In genomic region chr3:69012111-69012835, GRCh38 we compare ENCODE assay signal across 8 cellular contexts. TPM values are rescaled to one million over a fixed set of nuclear protein-coding genes. Genes with fewer than 3 reads are reported as not detected.
DNase-seq lines count a peak whose midpoint lies in the region; ATAC-seq, FAIRE-seq and TF ChIP-seq lines count a peak whose summit lies in the region.

No MANE protein-coding gene starts in this region.

- TF ChIP-seq CTCF in GM12878 (IDR thresholded peaks at IDR 0.05 in 2 of 3, conservative IDR thresholded peaks at IDR 0.05 in 1 of 3; ENCODE audit: control insufficient read depth in 2 of 3, extremely low read depth in 1 of 3, insufficient read depth in 1 of 3, low read depth in 3 of 3, low read length in 3 of 3), result no peak
- no peak for TF ChIP-seq CTCF in kidney (IDR thresholded peaks at IDR 0.05; ENCODE audit: borderline replicate concordance, extremely low read depth, insufficient read depth)
- TF ChIP-seq CTCF in suprapubic skin (IDR thresholded peaks at IDR 0.05), result no peak

- in situ Hi-C loops in GM12878 (cut with MboI), result no loop called here

- peaks cover 15% of the 10 kb centered on the region for H3K4me1 Mint-ChIP-seq in activated CD4-positive, alpha-beta T cell treated with anti-CD3 and anti-CD28 coated beads, Interleukin-2, amount 10 ng/mL, durations not matched to agents 24 days and 14 days

- H4K20me1 ChIP-seq in GM12878 (ENCODE audit: control insufficient read depth, insufficient read depth), result no peaks in the 10 kb centered on the region

- BruUV-seq in GM12878 (replicated peaks; lab: Mats Ljungman, UMichigan), result no TSS peak

- H3K79me2 ChIP-seq in GM12878 (ENCODE audit: control insufficient read depth, insufficient read depth, low read length), result no peaks in the 10 kb centered on the region

- H3K4me1 ChIP-seq in GM12878 (ENCODE audit: control insufficient read depth, insufficient read depth, low read length) (peaks cover 7% of the 10 kb centered on the region; the same call in 1 of the 2 replicates), kidney (ENCODE audit: control insufficient read depth in 1 of 2, insufficient read depth in 1 of 2, low read depth in 1 of 2, low read length in 2 of 2) (peaks cover 6 to 10% of the 10 kb centered on the region in 2 donors), suprapubic skin (peaks cover 25% of the 10 kb centered on the region)

- peak overlapping the region; percentile 85 for H3K4me3 Mint-ChIP-seq in activated CD4-positive, alpha-beta T cell treated with anti-CD3 and anti-CD28 coated beads, Interleukin-2, amount 10 ng/mL, durations not matched to agents 24 days and 14 days

- H3K4me2 ChIP-seq in GM12878 (ENCODE audit: control insufficient read depth, insufficient read depth), result peak overlapping the region; percentile 97; the same call in 1 of the 2 replicates

- no peak for DNase-seq in activated CD4-positive, alpha-beta T cell treated with anti-CD3 and anti-CD28 coated beads, Interleukin-2, amount 10 ng/mL, durations not matched to agents 24 days and 14 days
- DNase-seq in activated CD4-positive, alpha-beta T cell treated with anti-CD3 and anti-CD28 coated beads, Interleukin-2, amount 50 U/mL, for 1 hour, result no peak
- no peak for DNase-seq in GM12878 (ENCODE audit: low read depth, low spot score)
- peak; percentile 80 for DNase-seq in kidney
- DNase-seq in suprapubic skin (ENCODE audit: low spot score in 2 of 2), result peak in 1 of 2 donors; percentile 70
- DNase-seq in NCI-H526 (lab: John Stamatoyannopoulos, UW), result no peak
- no peak for DNase-seq in CD1c-positive myeloid dendritic cell (ENCODE audit: extremely low spot score)

- WGBS in GM12878 (ENCODE audit: insufficient coverage, insufficient replicate concordance, low lambda C conversion rate, missing lambda C conversion rate), result 93% methylated on average over 22 of the region's 22 CpGs
- WGBS in suprapubic skin, result 41% methylated on average over 16 of the region's 22 CpGs

- peak overlapping the region; percentile 90 for H3K27ac Mint-ChIP-seq in activated CD4-positive, alpha-beta T cell treated with anti-CD3 and anti-CD28 coated beads, Interleukin-2, amount 10 ng/mL, durations not matched to agents 24 days and 14 days

- no peaks in the 10 kb centered on the region for H3K27me3 Mint-ChIP-seq in activated CD4-positive, alpha-beta T cell treated with anti-CD3 and anti-CD28 coated beads, Interleukin-2, amount 10 ng/mL, durations not matched to agents 24 days and 14 days

- H3K36me3 ChIP-seq in GM12878 (ENCODE audit: control insufficient read depth in 2 of 2, insufficient read depth in 2 of 2, low read length in 1 of 2) (no peaks in the 10 kb centered on the region; a peak in 2 of 4 replicates), kidney (ENCODE audit: control insufficient read depth in 1 of 2, insufficient read depth in 2 of 2, low read length in 2 of 2) (no peaks in the 10 kb centered on the region), suprapubic skin (peaks cover 6% of the 10 kb centered on the region)

- TF ChIP-seq EP300 in GM12878 (IDR thresholded peaks at IDR 0.05; ENCODE audit: borderline replicate concordance in 1 of 2, control insufficient read depth in 1 of 2, low read depth in 2 of 2, low read length in 2 of 2) (no peak), suprapubic skin (IDR thresholded peaks at IDR 0.05) (no peak)

- H3K4me3 ChIP-seq in GM12878, result peak overlapping the region; percentile 87; the same call in 1 of the 2 replicates
- peak overlapping the region; percentile 74 to 82 for H3K4me3 ChIP-seq in kidney (ENCODE audit: low read length in 2 of 2)
- peak overlapping the region; percentile 61 for H3K4me3 ChIP-seq in suprapubic skin

- RAD21 ChIA-PET in GM12878 (lab: Charles Lee; ENCODE audit: unreplicated experiment), result interaction anchor here (0.8 to 1.6 kb wide), 3 partner anchors 72 to 149 kb away, joined by 3 to 4 read pairs (median 4); partner anchors contain the start of gene ARL6IP5

- FAIRE-seq in GM12878 (lab: Jason Lieb, UNC), result no peak
- FAIRE-seq in kidney (lab: Jason Lieb, UNC), result no peak

- H3K27me3 ChIP-seq in GM12878 (replicated peaks in 1 of 2; ENCODE audit: control insufficient read depth in 2 of 2, insufficient read depth in 2 of 2, low read length in 1 of 2) (no peaks in the 10 kb centered on the region), suprapubic skin (no peaks in the 10 kb centered on the region)

- H3K9me3 Mint-ChIP-seq in activated CD4-positive, alpha-beta T cell treated with anti-CD3 and anti-CD28 coated beads, Interleukin-2, amount 10 ng/mL, durations not matched to agents 24 days and 14 days, result no peaks in the 10 kb centered on the region

- H3K9ac ChIP-seq in GM12878 (ENCODE audit: control insufficient read depth, insufficient read depth, low read length) (peak overlapping the region; percentile 80; the same call in 1 of the 2 replicates), kidney (ENCODE audit: low read length in 2 of 2) (peak overlapping the region; percentile 55 to 69)

- CTCF ChIA-PET in GM12878 (lab: Yijun Ruan, JAX), result interaction anchor here (0.7 to 2.4 kb wide), 5 partner anchors 14 to 107 kb away, joined by 3 to 5 read pairs (median 3); no protein-coding TSS in a partner anchor

- peak overlapping the region; percentile 91 for H2AFZ ChIP-seq in GM12878 (ENCODE audit: control insufficient read depth, low read depth, low read length)

- no peak for TF ChIP-seq POLR2A in GM12878 (IDR thresholded peaks at IDR 0.05; ENCODE audit: low read depth, low read length)
- TF ChIP-seq POLR2A in suprapubic skin (IDR thresholded peaks at IDR 0.05), result no peak

- SMC1A ChIA-PET in GM12878 (lab: Charles Lee; ENCODE audit: uncharacterized antibody, unreplicated experiment), result interaction anchor here (0.6 to 0.7 kb wide), 2 partner anchors 13 to 73 kb away, joined by 3 to 4 read pairs; partner anchors contain the start of gene ARL6IP5

- POLR2A ChIA-PET in GM12878 (lab: Charles Lee), result no interaction called here

- no peak for TF ChIP-seq RAD21 in GM12878 (IDR thresholded peaks at IDR 0.05; ENCODE audit: insufficient read depth, low read depth, low read length)

- peaks cover 14% of the 10 kb centered on the region for H3K36me3 Mint-ChIP-seq in activated CD4-positive, alpha-beta T cell treated with anti-CD3 and anti-CD28 coated beads, Interleukin-2, amount 10 ng/mL, durations not matched to agents 24 days and 14 days (ENCODE audit: low read depth)

- no peaks in the 10 kb centered on the region for H3K9me3 ChIP-seq in GM12878 (replicated peaks; ENCODE audit: control insufficient read depth, insufficient read depth, low read length)
- H3K9me3 ChIP-seq in kidney (ENCODE audit: control insufficient read depth in 1 of 2, low read length in 2 of 2), result no peaks in the 10 kb centered on the region
- H3K9me3 ChIP-seq in suprapubic skin, result no peaks in the 10 kb centered on the region

- ATAC-seq in GM12878 (no peak), HG03457 (IDR thresholded peaks at IDR 0.05; ENCODE audit: unreplicated experiment) (no peak)

- intact Hi-C loops in activated CD4-positive, alpha-beta T cell treated with anti-CD3 and anti-CD28 coated beads, Interleukin-2, amount 10 ng/mL, durations not matched to agents 24 days and 14 days (cut with micrococcal nuclease), result loop anchor here (2.0 kb wide), 2 partner anchors 39 to 73 kb away; partner anchors contain the start of gene ARL6IP5
- intact Hi-C loops in GM12878 (cut with micrococcal nuclease; ENCODE audit: unreplicated experiment), result loop anchor here (5.0 to 10.0 kb wide), 2 partner anchors 75 to 293 kb away; no protein-coding TSS in a partner anchor
- intact Hi-C loops in kidney (cut with DNase I), result no loop called here

- H3K27ac ChIP-seq in GM12878 (ENCODE audit: control insufficient read depth, insufficient read depth), result no peak overlapping the region
- peak overlapping the region; percentile 90 to 92 for H3K27ac ChIP-seq in kidney (ENCODE audit: low read depth in 2 of 2, low read length in 2 of 2)
- peak overlapping the region; percentile 92 for H3K27ac ChIP-seq in suprapubic skin

RNA-seq across cellular contexts. Expression of gene EOGT, which starts 1.2 kb away (rescaled TPM):
- total RNA-seq in activated CD4-positive, alpha-beta T cell treated with anti-CD3 and anti-CD28 coated beads, Interleukin-2, amount 10 ng/mL, durations not matched to agents 24 days and 14 days, result 12.6 and 13.5 TPM in 2 replicates
- total RNA-seq in GM12878 (2013; cell fraction: nucleolus; rRNA removed), result 13.7 and 14.2 TPM in 2 replicates
- 9.1 and 10.6 TPM in 2 replicates for total RNA-seq in GM12878 (2014; rRNA removed)
- 15.5 and 16.5 TPM in 2 replicates for total RNA-seq in GM12878 (2014; rRNA removed; fragmentation: Illumina TruSeq; extraction: Trizol)
- total RNA-seq in GM12878 (2021), result 9.0 and 10.1 TPM in 2 replicates
- polyA plus RNA-seq in GM12878 (2011; ENCODE audit: low read depth), result 2.9 TPM
- 10.0 and 14.4 TPM in 2 replicates for polyA plus RNA-seq in GM12878 (2011; rRNA removed)
- polyA plus RNA-seq in GM12878 (2011; cell fraction: cytosol; rRNA removed), result 6.2 and 6.3 TPM in 2 replicates
- polyA plus RNA-seq in GM12878 (2011; cell fraction: nucleus; rRNA removed), result 10.5 and 14.5 TPM in 2 replicates
- 2.8 and 2.9 TPM in 2 replicates for polyA plus RNA-seq in GM12878 (2012)
- polyA plus RNA-seq in GM12878 (2014; fragmentation: Illumina TruSeq; extraction: Trizol), result 11.8 and 17.3 TPM in 2 replicates
- polyA plus RNA-seq in GM12878 (2014; fragmentation: Nextera tagmentation; extraction: Ambion mirVana), result 1 to 10 TPM; 3.5 to 4.3 TPM
- polyA plus RNA-seq in GM12878 (2014; rRNA removed), result 7.6 and 10.2 TPM in 2 replicates
- polyA plus RNA-seq in GM12878 (2016; fragmentation: Nextera tagmentation; extraction: Ambion mirVana), result 1 to 10 TPM; 6.3 to 6.7 TPM
- polyA minus RNA-seq in GM12878 (2011; rRNA and poly(A)+ RNA removed), result 14.4 and 15.1 TPM in 2 replicates
- polyA minus RNA-seq in GM12878 (2011; cell fraction: cytosol; rRNA and poly(A)+ RNA removed), result 4.7 and 5.2 TPM in 2 replicates
- 11.1 and 20.9 TPM in 2 replicates for polyA minus RNA-seq in GM12878 (2011; cell fraction: nucleus; rRNA and poly(A)+ RNA removed)
- 28.1 TPM for total RNA-seq in kidney
- polyA plus RNA-seq in kidney (ENCODE audit: insufficient read depth, low read depth, low replicate concordance), result 7.2 TPM
- total RNA-seq in suprapubic skin, result 10 to 100 TPM; 15.3 to 27.8 (median 20.9) TPM

RNA-seq across cellular contexts. Expression of gene TMF1, which starts 39.9 kb away (rescaled TPM):
- total RNA-seq in activated CD4-positive, alpha-beta T cell treated with anti-CD3 and anti-CD28 coated beads, Interleukin-2, amount 10 ng/mL, durations not matched to agents 24 days and 14 days, result 35.9 and 39.0 TPM in 2 replicates
- total RNA-seq in GM12878 (2013; cell fraction: nucleolus; rRNA removed), result 88.0 and 127 TPM in 2 replicates
- total RNA-seq in GM12878 (2014; rRNA removed) (15.8 and 16.5 TPM in 2 replicates), GM12878 (2014; rRNA removed; fragmentation: Illumina TruSeq; extraction: Trizol) (22.9 and 23.2 TPM in 2 replicates), GM12878 (2021) (18.5 and 19.0 TPM in 2 replicates), kidney (38.8 TPM), suprapubic skin (10 to 100 TPM; 19.2 to 46.3 (median 27.8) TPM)
- 8.5 TPM for polyA plus RNA-seq in GM12878 (2011; ENCODE audit: low read depth)
- polyA plus RNA-seq in GM12878 (2011; rRNA removed) (17.1 and 33.3 TPM in 2 replicates), GM12878 (2014; fragmentation: Illumina TruSeq; extraction: Trizol) (18.1 and 20.5 TPM in 2 replicates), GM12878 (2014; fragmentation: Nextera tagmentation; extraction: Ambion mirVana) (1 to 10 TPM; 7.1 to 7.9 TPM), GM12878 (2014; rRNA removed) (13.3 and 23.8 TPM in 2 replicates), GM12878 (2016; fragmentation: Nextera tagmentation; extraction: Ambion mirVana) (10 to 100 TPM; 23.4 to 24.5 TPM), kidney (ENCODE audit: insufficient read depth, low read depth, low replicate concordance) (6.5 TPM)
- 6.1 and 6.8 TPM in 2 replicates for polyA plus RNA-seq in GM12878 (2011; cell fraction: cytosol; rRNA removed)
- polyA plus RNA-seq in GM12878 (2011; cell fraction: nucleus; rRNA removed), result 10.8 and 21.1 TPM in 2 replicates
- polyA plus RNA-seq in GM12878 (2012), result 18.8 and 25.0 TPM in 2 replicates
- 22.6 and 29.0 TPM in 2 replicates for polyA minus RNA-seq in GM12878 (2011; rRNA and poly(A)+ RNA removed)
- polyA minus RNA-seq in GM12878 (2011; cell fraction: cytosol; rRNA and poly(A)+ RNA removed), result 8.6 and 10.2 TPM in 2 replicates
- 16.4 and 18.5 TPM in 2 replicates for polyA minus RNA-seq in GM12878 (2011; cell fraction: nucleus; rRNA and poly(A)+ RNA removed)
